In genomic region chr2:218444692-218445357, GRCh38 we compare ENCODE assay signal across 28 cellular contexts. TPM values are rescaled to one million over a fixed set of nuclear protein-coding genes. Genes with fewer than 3 reads are reported as not detected.
DNase-seq lines count a peak whose midpoint lies in the region; ATAC-seq, FAIRE-seq and TF ChIP-seq lines count a peak whose summit lies in the region.
"Had no signal": no experiment of that assay in that cellular context is flagged by ENCODE, and none has a peak within 500 bp of the region (broad histone marks: within the 10 kb centered on the region; RNA-seq: fewer than 3 reads in every experiment).

No MANE protein-coding gene starts in this region.

- no peaks in the 10 kb centered on the region for H3K36me3 ChIP-seq in hepatocyte (replicated peaks; ENCODE audit: insufficient read depth, low read depth)
- H3K36me3 ChIP-seq in trophoblast cell (ENCODE audit: control insufficient read depth in 1 of 2, insufficient read depth in 2 of 2, low read length in 2 of 2) = peaks cover 0 to 3% of the 10 kb centered on the region in 2 experiments

- no peaks in the 10 kb centered on the region for H3K9me2 ChIP-seq in hepatocyte (replicated peaks; ENCODE audit: insufficient read depth)

- H4K20me1 ChIP-seq in hepatocyte (ENCODE audit: insufficient read depth, poor library complexity, severe bottlenecking) = no peaks in the 10 kb centered on the region

- H3K27ac ChIP-seq in A549 = peak overlapping the region; percentile 19 to 41; a peak in 4 of 6 replicates
- peak overlapping the region; percentile 83 for H3K27ac ChIP-seq in hepatocyte
- no peak overlapping the region for H3K27ac ChIP-seq in trophoblast cell (ENCODE audit: low read depth, low read length)

- H3K4me2 ChIP-seq in A549 (peak overlapping the region; percentile 9), hepatocyte (peak overlapping the region; percentile 32), trophoblast cell (ENCODE audit: low read length) (no peak overlapping the region)

- H3K4me3 ChIP-seq in A549 (no peak overlapping the region), hepatocyte (no peak overlapping the region), trophoblast cell (ENCODE audit: low read depth, low read length) (no peak overlapping the region)
- H3K4me3 ChIP-seq: lung had no signal

- no peak overlapping the region for H4K8ac ChIP-seq in trophoblast cell (ENCODE audit: low read depth, low read length)

- H3K14ac ChIP-seq in trophoblast cell (ENCODE audit: low read length) = no peak overlapping the region

- H2AFZ ChIP-seq in hepatocyte (no peak overlapping the region), trophoblast cell (ENCODE audit: insufficient read depth, low read length, poor library complexity) (no peak overlapping the region)

- no peak overlapping the region for H2BK5ac ChIP-seq in trophoblast cell (ENCODE audit: low read depth, low read length, poor library complexity)

- no peak overlapping the region for H3K18ac ChIP-seq in trophoblast cell (ENCODE audit: low read length)

- no peak overlapping the region for H3K23ac ChIP-seq in trophoblast cell (ENCODE audit: low read length)

- no peak overlapping the region for H4K12ac ChIP-seq in trophoblast cell (ENCODE audit: low read depth, low read length)

- no peak for TF ChIP-seq POLR2A in A549 (IDR thresholded peaks at IDR 0.05; ENCODE audit: low read length)

- H3K9me3 ChIP-seq in A549 (no peaks in the 10 kb centered on the region), hepatocyte (ENCODE audit: low read depth) (no peaks in the 10 kb centered on the region), trophoblast cell (ENCODE audit: insufficient read depth, low read depth, low read length) (no peaks in the 10 kb centered on the region)

- H2AK5ac ChIP-seq in trophoblast cell (ENCODE audit: low read length) = no peak overlapping the region

- TF ChIP-seq EP300 in A549 (IDR thresholded peaks at IDR 0.05) = no peak

- no peak for TF ChIP-seq CTCF in A549 (IDR thresholded peaks at IDR 0.05)
- no peak for TF ChIP-seq CTCF in hepatocyte (IDR thresholded peaks at IDR 0.05; ENCODE audit: poor library complexity)

- H3K27me3 ChIP-seq in hepatocyte (no peaks in the 10 kb centered on the region), trophoblast cell (ENCODE audit: insufficient read depth, low read length) (no peaks in the 10 kb centered on the region)

- ATAC-seq in A549 = peak; percentile 54 to 67; a peak in 5 of 6 replicates
- no peak for ATAC-seq in GM19395 (IDR thresholded peaks at IDR 0.05; ENCODE audit: unreplicated experiment)
- ATAC-seq: SK-N-SH treated with all-trans-retinoic acid at 6 μM for 48 hours had no signal

- 75% methylated on average over 7 of the region's 7 CpGs for WGBS in A549 (ENCODE audit: missing lambda C conversion rate)
- WGBS in hepatocyte (ENCODE audit: low lambda C conversion rate, missing lambda C conversion rate) = 85% methylated on average over 7 of the region's 7 CpGs
- WGBS in trophoblast cell (ENCODE audit: extremely low coverage, insufficient coverage, insufficient read length) = no CpG with 5 or more reads among the region's 7 CpGs

- no peak overlapping the region for H3K4ac ChIP-seq in trophoblast cell (ENCODE audit: low read depth, low read length)

- no peaks in the 10 kb centered on the region for H3K79me1 ChIP-seq in trophoblast cell (ENCODE audit: low read length)

- no peak for TF ChIP-seq RAD21 in A549 (conservative IDR thresholded peaks at IDR 0.05 in 1 of 2, IDR thresholded peaks at IDR 0.05 in 1 of 2)

- DNase-seq in A549 (ENCODE audit: low read depth in 1 of 2, low spot score in 1 of 2) (peak in 1 of 2 experiments; percentile 78), HT-29 (ENCODE audit: low spot score) (peak; percentile 76), hepatocyte (ENCODE audit: low spot score) (peak; percentile 79), trophoblast cell (peak; percentile 87 to 92), NCI-H128 (lab: John Stamatoyannopoulos, UW; ENCODE audit: unreplicated experiment) (no peak), DMS79 treated with DMSO at 0.1 percent for 48 hours (lab: John Stamatoyannopoulos, UW) (no peak), DMS79 (lab: John Stamatoyannopoulos, UW) (no peak)
- DNase-seq: activated CD4-positive, alpha-beta T cell treated with anti-CD3 and anti-CD28 coated beads, Interleukin-2, amount 50 U/mL, for 4 hours; activated effector memory CD4-positive, alpha-beta T cell treated with anti-CD3 and anti-CD28 coated beads, Interleukin-2, amount 50 U/mL, for 16 hours; activated naive CD8-positive, alpha-beta T cell treated with anti-CD3 and anti-CD28 coated beads, Interleukin-2, amount 10 ng/mL, durations not matched to agents 7 days and 5 days; central memory CD4-positive, alpha-beta T cell; DMS 273 treated with DMSO at 0.1 percent for 48 hours; GF-D8; NCI-H146; NCI-H510A treated with DMSO at 0.1 percent for 48 hours; NK-92 treated with Interleukin-12 subunit alpha and Interleukin-12 subunit beta, amount 100 ng/mL, for 24 hours; retina; stimulated activated naive CD4-positive, alpha-beta T cell had no signal

- H2BK120ac ChIP-seq in trophoblast cell (ENCODE audit: insufficient read depth, low read length, poor library complexity) = no peak overlapping the region

- POLR2A ChIA-PET in A549 (lab: Yijun Ruan, JAX) = no interaction called here

- H3K4me1 ChIP-seq in A549 = peaks cover 38% of the 10 kb centered on the region
- H3K4me1 ChIP-seq in hepatocyte (ENCODE audit: insufficient read depth) = peaks cover 23% of the 10 kb centered on the region
- peaks cover 6 to 7% of the 10 kb centered on the region in 2 experiments for H3K4me1 ChIP-seq in trophoblast cell (ENCODE audit: control insufficient read depth in 1 of 2, insufficient read depth in 2 of 2, low read length in 2 of 2)

- no peak overlapping the region for H2BK12ac ChIP-seq in trophoblast cell (ENCODE audit: low read length)

- FAIRE-seq in A549 (lab: Jason Lieb, UNC) = no peak
- FAIRE-seq: GM18507, keratinocyte had no signal

- H3K79me2 ChIP-seq in hepatocyte (no peaks in the 10 kb centered on the region), trophoblast cell (ENCODE audit: control insufficient read depth, insufficient read depth, low read length, poor library complexity) (no peaks in the 10 kb centered on the region)

- H4K91ac ChIP-seq in trophoblast cell (ENCODE audit: low read depth, low read length) = no peak overlapping the region

- no peak overlapping the region for H3K9ac ChIP-seq in trophoblast cell (ENCODE audit: low read length)

- CTCF ChIA-PET in A549 (lab: Yijun Ruan, JAX) = interaction anchor here (0.7 to 1.0 kb wide), 3 partner anchors 10 to 41 kb away, joined by 3 read pairs; no protein-coding TSS in a partner anchor

TF ChIP-seq in A549, 52 proteins besides CTCF, POLR2A, EP300 and RAD21:
- TF ChIP-seq, protein P1, sequence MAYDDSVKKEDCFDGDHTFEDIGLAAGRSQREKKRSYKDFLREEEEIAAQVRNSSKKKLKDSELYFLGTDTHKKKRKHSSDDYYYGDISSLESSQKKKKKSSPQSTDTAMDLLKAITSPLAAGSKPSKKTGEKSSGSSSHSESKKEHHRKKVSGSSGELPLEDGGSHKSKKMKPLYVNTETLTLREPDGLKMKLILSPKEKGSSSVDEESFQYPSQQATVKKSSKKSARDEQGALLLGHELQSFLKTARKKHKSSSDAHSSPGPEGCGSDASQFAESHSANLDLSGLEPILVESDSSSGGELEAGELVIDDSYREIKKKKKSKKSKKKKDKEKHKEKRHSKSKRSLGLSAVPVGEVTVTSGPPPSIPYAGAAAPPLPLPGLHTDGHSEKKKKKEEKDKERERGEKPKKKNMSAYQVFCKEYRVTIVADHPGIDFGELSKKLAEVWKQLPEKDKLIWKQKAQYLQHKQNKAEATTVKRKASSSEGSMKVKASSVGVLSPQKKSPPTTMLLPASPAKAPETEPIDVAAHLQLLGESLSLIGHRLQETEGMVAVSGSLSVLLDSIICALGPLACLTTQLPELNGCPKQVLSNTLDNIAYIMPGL (CRISPR knock-in tag; IDR thresholded peaks at IDR 0.05; ENCODE audit: borderline replicate concordance) = no peak
- peak; percentile 85 for TF ChIP-seq GATA3 (IDR thresholded peaks at IDR 0.05; ENCODE audit: borderline replicate concordance)

RNA-seq across cellular contexts. Expression of gene VIL1, which starts 25.9 kb away (rescaled TPM):
- polyA plus RNA-seq in A549 (2011; rRNA removed) (2.3 and 3.7 TPM in 2 replicates), A549 (2017; fragmentation: RNase III; extraction: RNeasy Plus Mini Kit Qiagen cat#74134 plus additional on column Dnase treatment) (1.2 to 1.9 TPM (median 1.9 TPM) in 3 replicates), hepatocyte (151 and 160 TPM in 2 replicates)
- polyA plus RNA-seq in A549 (2012; cell fraction: cytosol; rRNA removed) = 0.67 and 0.89 TPM in 2 replicates
- polyA plus RNA-seq in A549 (2012; cell fraction: nucleus; rRNA removed) = 1.2 and 1.9 TPM in 2 replicates
- polyA minus RNA-seq in A549 (2011; rRNA and poly(A)+ RNA removed) = 4.9 and 6.1 TPM in 2 replicates
- total RNA-seq in HT-29 (2014; rRNA removed; shearing (Covaris generic)) = 230 and 247 TPM in 2 replicates
- total RNA-seq in hepatocyte = 218 and 261 TPM in 2 replicates
- 0.16 and 0.17 TPM in 2 replicates for polyA plus RNA-seq in trophoblast cell (2013)
- total RNA-seq: activated naive CD8-positive, alpha-beta T cell treated with anti-CD3 and anti-CD28 coated beads, Interleukin-2, amount 10 ng/mL, durations not matched to agents 7 days and 5 days; dermis microvascular lymphatic vessel endothelial cell; fibroblast of lung; glomerular endothelial cell; myocyte; temporal lobe had no signal
- polyA plus RNA-seq: fibroblast of lung, keratinocyte had no signal

RNA-seq across cellular contexts. Expression of gene CTDSP1, which starts 45.2 kb away (rescaled TPM):
- polyA plus RNA-seq in A549 (2011; rRNA removed) (50.3 and 64.3 TPM in 2 replicates), A549 (2017; fragmentation: RNase III; extraction: RNeasy Plus Mini Kit Qiagen cat#74134 plus additional on column Dnase treatment) (34.6 to 42.8 TPM (median 39.5 TPM) in 3 replicates), hepatocyte (48.4 and 53.1 TPM in 2 replicates)
- polyA plus RNA-seq in A549 (2012; cell fraction: cytosol; rRNA removed) = 80.1 and 110 TPM in 2 replicates
- polyA plus RNA-seq in A549 (2012; cell fraction: nucleus; rRNA removed) = 128 and 139 TPM in 2 replicates
- polyA minus RNA-seq in A549 (2011; rRNA and poly(A)+ RNA removed) = 110 and 115 TPM in 2 replicates
- total RNA-seq in HT-29 (2014; rRNA removed; shearing (Covaris generic)) = 132 and 151 TPM in 2 replicates
- total RNA-seq in hepatocyte = 124 and 142 TPM in 2 replicates
- 37.9 and 39.2 TPM in 2 replicates for polyA plus RNA-seq in trophoblast cell (2013)

Comparison
In these comparisons a context has a peak if more than half of its experiments do, and no peak if none do; other contexts are left out.
1. DNase-seq: peak in HT-29 (single experiment), hepatocyte (single experiment) and trophoblast cell (2 of 2); none in NCI-H128 (single experiment), DMS79 treated with DMSO at 0.1 percent for 48 hours (single experiment) and DMS79 (single experiment).